ENCODE assay signal across 21 cellular contexts in genomic region chr10:34281661-34282060, GRCh38.
DNase-seq lines count a peak whose midpoint lies in the region; ATAC-seq and TF ChIP-seq lines count a peak whose summit lies in the region.
"Had no signal": no experiment of that assay in that cellular context is flagged by ENCODE, and none has a peak within 500 bp of the region (broad histone marks: within the 10 kb centered on the region; RNA-seq: fewer than 3 reads in every experiment).

No MANE protein-coding gene starts in this region.

- H2BK5ac ChIP-seq in IMR-90 (ENCODE audit: low read depth, low read length, poor library complexity, severe bottlenecking), result peak overlapping the region; percentile 85

- peaks cover 14% of the 10 kb centered on the region for H3K27me3 Mint-ChIP-seq in activated T-helper 17 cell treated with anti-CD3 and anti-CD28 coated beads, Interleukin-2, amount 50 U/mL, for 72 hours
- H3K27me3 Mint-ChIP-seq in WTC11 (ENCODE audit: low read depth) (no peaks in the 10 kb centered on the region), Calu3 (ENCODE audit: unreplicated experiment) (no peaks in the 10 kb centered on the region)
- H3K27me3 Mint-ChIP-seq: activated CD4-positive, alpha-beta T cell treated with anti-CD3 and anti-CD28 coated beads, Interleukin-2, amount 10 ng/mL, durations not matched to agents 7 days and 5 days; B cell; stimulated activated memory B cell treated with anti-CD40 and anti-IgM and Interleukin-4, amounts not matched to agents 10 μg/mL and 1 μg/mL and 100 μg/mL, for 72 hours had no signal

- H4K91ac ChIP-seq in IMR-90 (ENCODE audit: insufficient read depth, low read depth, low read length), result no peak overlapping the region; the same call in 1 of the 2 replicates

- BruUV-seq in IMR-90 (replicated peaks; lab: Mats Ljungman, UMichigan) (no TSS peak), Calu3 (replicated peaks; lab: Mats Ljungman, UMichigan) (no TSS peak)

- peak overlapping the region; percentile 53 for H3K27ac Mint-ChIP-seq in activated T-helper 17 cell treated with anti-CD3 and anti-CD28 coated beads, Interleukin-2, amount 50 U/mL, for 72 hours
- H3K27ac Mint-ChIP-seq in WTC11 (no peak overlapping the region), Calu3 (ENCODE audit: unreplicated experiment) (no peak overlapping the region)
- H3K27ac Mint-ChIP-seq: activated CD4-positive, alpha-beta T cell treated with anti-CD3 and anti-CD28 coated beads, Interleukin-2, amount 10 ng/mL, durations not matched to agents 7 days and 5 days; B cell; stimulated activated memory B cell treated with anti-CD40 and anti-IgM and Interleukin-4, amounts not matched to agents 10 μg/mL and 1 μg/mL and 100 μg/mL, for 72 hours had no signal

- peak overlapping the region; percentile 33 for H3K4me3 Mint-ChIP-seq in activated T-helper 17 cell treated with anti-CD3 and anti-CD28 coated beads, Interleukin-2, amount 50 U/mL, for 72 hours
- no peak overlapping the region for H3K4me3 Mint-ChIP-seq in WTC11
- H3K4me3 Mint-ChIP-seq in Calu3 (ENCODE audit: low read depth, unreplicated experiment), result no peak overlapping the region
- H3K4me3 Mint-ChIP-seq: activated CD4-positive, alpha-beta T cell treated with anti-CD3 and anti-CD28 coated beads, Interleukin-2, amount 10 ng/mL, durations not matched to agents 7 days and 5 days; B cell; brain; stimulated activated memory B cell treated with anti-CD40 and anti-IgM and Interleukin-4, amounts not matched to agents 10 μg/mL and 1 μg/mL and 100 μg/mL, for 72 hours had no signal

- H2BK120ac ChIP-seq in IMR-90 (ENCODE audit: low read depth, low read length), result peak overlapping the region; percentile 96

- CTCF ChIA-PET in IMR-90 (lab: Yijun Ruan, JAX), result interaction anchor here (0.9 kb wide), 1 partner anchor 75 kb away, joined by 5 read pairs; no protein-coding TSS in a partner anchor
- CTCF ChIA-PET in WTC11 (lab: Charles Lee), result interaction anchor here (1.6 kb wide), 1 partner anchor 23 kb away, joined by 3 read pairs; no protein-coding TSS in a partner anchor
- CTCF ChIA-PET in Calu3 (lab: Charles Lee), result no interaction called here

- H4K8ac ChIP-seq in IMR-90 (ENCODE audit: low read depth in 2 of 2, low read length in 2 of 2), result peak overlapping the region; percentile 54 to 59; a peak in 3 of 4 replicates

- peaks cover 16% of the 10 kb centered on the region for H3F3A ChIP-seq in smooth muscle cell (ENCODE audit: low read depth)

- TF ChIP-seq POLR2A in IMR-90 (IDR thresholded peaks at IDR 0.05; ENCODE audit: low read depth, low read length) (no peak), esophagus squamous epithelium (IDR thresholded peaks at IDR 0.05) (no peak)

- H3K9ac ChIP-seq in IMR-90 (ENCODE audit: low read depth, low read length) (no peak overlapping the region), smooth muscle cell (ENCODE audit: low read depth) (no peak overlapping the region)

- H2AK5ac ChIP-seq in IMR-90 (ENCODE audit: low read depth, low read length), result no peak overlapping the region

- H3K36me3 ChIP-seq in IMR-90 (ENCODE audit: control insufficient read depth, insufficient read depth, low read length) (no peaks in the 10 kb centered on the region), smooth muscle cell (ENCODE audit: low read depth) (no peaks in the 10 kb centered on the region), esophagus squamous epithelium (peaks cover 0 to 10% (median 0%) of the 10 kb centered on the region in 3 donors), left lung (no peaks in the 10 kb centered on the region)

- H3K4me1 Mint-ChIP-seq in activated T-helper 17 cell treated with anti-CD3 and anti-CD28 coated beads, Interleukin-2, amount 50 U/mL, for 72 hours, result peaks cover 4% of the 10 kb centered on the region
- H3K4me1 Mint-ChIP-seq in WTC11, result peaks cover 28% of the 10 kb centered on the region
- H3K4me1 Mint-ChIP-seq in Calu3 (ENCODE audit: low read depth, unreplicated experiment), result peaks cover 16% of the 10 kb centered on the region
- H3K4me1 Mint-ChIP-seq: B cell; stimulated activated memory B cell treated with anti-CD40 and anti-IgM and Interleukin-4, amounts not matched to agents 10 μg/mL and 1 μg/mL and 100 μg/mL, for 72 hours had no signal

- intact Hi-C loops in IMR-90 (cut with micrococcal nuclease) (no loop called here), esophagus squamous epithelium (cut with DNase I) (no loop called here), left lung (cut with DNase I) (no loop called here), Calu3 (cut with micrococcal nuclease; ENCODE audit: unreplicated experiment) (no loop called here)

- WGBS in IMR-90 (ENCODE audit: extremely low coverage in 2 of 2, insufficient read length in 1 of 2), 2 experiments, result no CpG with 5 or more reads among the region's 1 CpG
- 98% methylated on average over 1 of the region's 1 CpG for WGBS in smooth muscle cell (ENCODE audit: low lambda C conversion rate)
- WGBS in esophagus squamous epithelium, 2 donors, result 83 to 96% methylated on average over 1 of the region's 1 CpG

- no peak for TF ChIP-seq RAD21 in IMR-90 (IDR thresholded peaks at IDR 0.05; ENCODE audit: low read length)

- no peak overlapping the region for H3K4ac ChIP-seq in IMR-90 (ENCODE audit: low read depth, low read length)

- no peak overlapping the region for H3K56ac ChIP-seq in IMR-90 (ENCODE audit: extremely low read depth, insufficient read depth, low read length)

- H3K23ac ChIP-seq in IMR-90 (ENCODE audit: low read depth, low read length), result peak overlapping the region; percentile 95; the same call in 1 of the 2 replicates

- dilution Hi-C loops in IMR-90 (cut with HindIII; ENCODE audit: low sequenced_read_pairs, unreplicated experiment), result no loop called here

- H3K9me3 Mint-ChIP-seq in activated T-helper 17 cell treated with anti-CD3 and anti-CD28 coated beads, Interleukin-2, amount 50 U/mL, for 72 hours, result no peaks in the 10 kb centered on the region
- H3K9me3 Mint-ChIP-seq in WTC11, result no peaks in the 10 kb centered on the region
- no peaks in the 10 kb centered on the region for H3K9me3 Mint-ChIP-seq in Calu3 (ENCODE audit: low read depth, unreplicated experiment)
- H3K9me3 Mint-ChIP-seq: activated CD4-positive, alpha-beta T cell treated with anti-CD3 and anti-CD28 coated beads, Interleukin-2, amount 10 ng/mL, durations not matched to agents 7 days and 5 days had no signal

- peaks cover 12% of the 10 kb centered on the region for H3K9me1 ChIP-seq in IMR-90 (ENCODE audit: insufficient read depth, low read length)

- in situ Hi-C loops in IMR-90 (cut with MboI; ENCODE audit: low sequenced_read_pairs), result no loop called here

- H4K20me1 ChIP-seq in IMR-90 (ENCODE audit: insufficient read depth, low read length) (peaks cover 4% of the 10 kb centered on the region; the same call in 1 of the 2 replicates), smooth muscle cell (ENCODE audit: low read depth) (no peaks in the 10 kb centered on the region)

- DNase-seq in IMR-90, result no peak
- DNase-seq in foreskin keratinocyte, result no peak
- no peak for DNase-seq in smooth muscle cell (lab: John Stamatoyannopoulos, UW; ENCODE audit: unreplicated experiment)
- no peak for DNase-seq in esophagus squamous epithelium (lab: John Stamatoyannopoulos, UW)
- DNase-seq in left lung, result no peak
- no peak for DNase-seq in WTC11 (ENCODE audit: low spot score)
- no peak for DNase-seq in Calu3
- DNase-seq: activated CD4-positive, alpha-beta T cell treated with anti-CD3 and anti-CD28 coated beads, Interleukin-2, amount 10 ng/mL, durations not matched to agents 7 days and 5 days; activated naive CD4-positive, alpha-beta T cell treated with anti-CD3 and anti-CD28 coated beads, Interleukin-2, amount 50 U/mL, for 16 hours; cortex of kidney; DND-41; NCI-H187; NCI-H748 treated with DMSO at 0.1 percent for 48 hours; nucleus accumbens; right cardiac atrium; SHP77 had no signal

- no peak overlapping the region for H2BK20ac ChIP-seq in IMR-90 (ENCODE audit: low read depth, low read length)

- H2BK15ac ChIP-seq in IMR-90 (ENCODE audit: low read depth, low read length), result peak overlapping the region; percentile 95; the same call in 2 of the 3 replicates

- POLR2A ChIA-PET in IMR-90 (lab: Charles Lee; ENCODE audit: unreplicated experiment) (no interaction called here), WTC11 (lab: Charles Lee) (no interaction called here)

- H3K4me2 ChIP-seq in IMR-90 (ENCODE audit: low read depth, low read length) (no peak overlapping the region), smooth muscle cell (peak overlapping the region; percentile 63)

- peak overlapping the region; percentile 94; the same call in 1 of the 2 replicates for H3K14ac ChIP-seq in IMR-90 (replicated peaks; ENCODE audit: low read depth, low read length)

- H3K4me3 ChIP-seq in IMR-90 (ENCODE audit: insufficient read depth, low read depth, low read length) (no peak overlapping the region), smooth muscle cell (no peak overlapping the region), esophagus squamous epithelium (no peak overlapping the region), left lung (no peak overlapping the region)
- H3K4me3 ChIP-seq: K562 had no signal

- H3K79me2 ChIP-seq in smooth muscle cell (ENCODE audit: low read depth), result no peaks in the 10 kb centered on the region

- H3K27ac ChIP-seq in IMR-90 (ENCODE audit: insufficient read depth, low read length) (no peak overlapping the region), foreskin keratinocyte (peak overlapping the region; percentile 65), smooth muscle cell (ENCODE audit: low read depth) (peak overlapping the region; percentile 87), esophagus squamous epithelium (no peak overlapping the region), left lung (peak overlapping the region in 1 of 2 donors; percentile 13)

- H3K79me1 ChIP-seq in IMR-90 (ENCODE audit: low read depth in 1 of 2, low read length in 2 of 2), result no peaks in the 10 kb centered on the region

- H2AFZ ChIP-seq in IMR-90 (replicated peaks; ENCODE audit: low read length, poor library complexity) (no peak overlapping the region), smooth muscle cell (ENCODE audit: low read depth) (no peak overlapping the region)

- H3K9me3 ChIP-seq in IMR-90 (ENCODE audit: control insufficient read depth, insufficient read depth, low read length) (no peaks in the 10 kb centered on the region), smooth muscle cell (replicated peaks; ENCODE audit: low read depth) (no peaks in the 10 kb centered on the region), esophagus squamous epithelium (no peaks in the 10 kb centered on the region), left lung (no peaks in the 10 kb centered on the region)

- peaks cover 11% of the 10 kb centered on the region for H3K4me1 ChIP-seq in IMR-90 (ENCODE audit: control insufficient read depth, insufficient read depth, low read length)
- peaks cover 29% of the 10 kb centered on the region for H3K4me1 ChIP-seq in foreskin keratinocyte
- peaks cover 12% of the 10 kb centered on the region for H3K4me1 ChIP-seq in smooth muscle cell (ENCODE audit: low read depth)
- peaks cover 0 to 32% (median 10%) of the 10 kb centered on the region in 3 donors for H3K4me1 ChIP-seq in esophagus squamous epithelium
- H3K4me1 ChIP-seq in left lung, result no peaks in the 10 kb centered on the region

- no peak for ATAC-seq in IMR-90 (ENCODE audit: low read depth)
- ATAC-seq in activated T-helper 17 cell treated with anti-CD3 and anti-CD28 coated beads, Interleukin-2, amount 50 U/mL, for 72 hours (replicated peaks), result no peak
- ATAC-seq in foreskin keratinocyte, result no peak
- ATAC-seq in left lung, result no peak
- ATAC-seq in WTC11, result no peak
- ATAC-seq: stimulated activated memory B cell treated with anti-CD40 and anti-IgM and Interleukin-4, amounts not matched to agents 10 μg/mL and 1 μg/mL and 100 μg/mL, for 72 hours had no signal

- H3K36me3 Mint-ChIP-seq in activated T-helper 17 cell treated with anti-CD3 and anti-CD28 coated beads, Interleukin-2, amount 50 U/mL, for 72 hours (ENCODE audit: low read depth), result no peaks in the 10 kb centered on the region
- H3K36me3 Mint-ChIP-seq in WTC11 (no peaks in the 10 kb centered on the region), Calu3 (ENCODE audit: insufficient read depth, unreplicated experiment) (no peaks in the 10 kb centered on the region)
- H3K36me3 Mint-ChIP-seq: stimulated activated memory B cell treated with anti-CD40 and anti-IgM and Interleukin-4, amounts not matched to agents 10 μg/mL and 1 μg/mL and 100 μg/mL, for 72 hours had no signal

- H3K27me3 ChIP-seq in IMR-90 (ENCODE audit: control insufficient read depth, insufficient read depth, low read length), result no peaks in the 10 kb centered on the region
- H3K27me3 ChIP-seq in foreskin keratinocyte, result no peaks in the 10 kb centered on the region
- no peaks in the 10 kb centered on the region for H3K27me3 ChIP-seq in smooth muscle cell (ENCODE audit: low read depth)
- H3K27me3 ChIP-seq in esophagus squamous epithelium, result no peaks in the 10 kb centered on the region
- H3K27me3 ChIP-seq in left lung, result no peaks in the 10 kb centered on the region

- H4K5ac ChIP-seq in IMR-90 (ENCODE audit: low read depth, low read length), result no peak overlapping the region

- no peak overlapping the region for H2AK9ac ChIP-seq in IMR-90 (replicated peaks; ENCODE audit: low read depth, low read length, poor library complexity)

- H3K18ac ChIP-seq in IMR-90 (ENCODE audit: low read depth, low read length), result no peak overlapping the region; the same call in 1 of the 2 replicates

- TF ChIP-seq CTCF in IMR-90 (conservative IDR thresholded peaks at IDR 0.05; ENCODE audit: low read depth, low read length), result no peak
- TF ChIP-seq CTCF in foreskin keratinocyte (conservative IDR thresholded peaks at IDR 0.05), result no peak
- no peak for TF ChIP-seq CTCF in smooth muscle cell (IDR thresholded peaks at IDR 0.05; ENCODE audit: borderline replicate concordance, insufficient read depth, poor library complexity, severe bottlenecking)
- no peak for TF ChIP-seq CTCF in esophagus squamous epithelium (IDR thresholded peaks at IDR 0.05)
- no peak for TF ChIP-seq CTCF in left lung (IDR thresholded peaks at IDR 0.05)
- TF ChIP-seq CTCF in WTC11 (IDR thresholded peaks at IDR 0.05), result no peak
- no peak for TF ChIP-seq CTCF in Calu3 (IDR thresholded peaks at IDR 0.05; ENCODE audit: unreplicated experiment)

Comparison
In these comparisons a context has a peak if more than half of its experiments do, and no peak if none do; other contexts are left out.
1. H3K27ac ChIP-seq: peak in foreskin keratinocyte (single experiment) and smooth muscle cell (single experiment); none in IMR-90 (single experiment) and esophagus squamous epithelium (0 of 4).